Comparison of ENCODE assay signal across 1 cellular context in the genomic region with DNA sequence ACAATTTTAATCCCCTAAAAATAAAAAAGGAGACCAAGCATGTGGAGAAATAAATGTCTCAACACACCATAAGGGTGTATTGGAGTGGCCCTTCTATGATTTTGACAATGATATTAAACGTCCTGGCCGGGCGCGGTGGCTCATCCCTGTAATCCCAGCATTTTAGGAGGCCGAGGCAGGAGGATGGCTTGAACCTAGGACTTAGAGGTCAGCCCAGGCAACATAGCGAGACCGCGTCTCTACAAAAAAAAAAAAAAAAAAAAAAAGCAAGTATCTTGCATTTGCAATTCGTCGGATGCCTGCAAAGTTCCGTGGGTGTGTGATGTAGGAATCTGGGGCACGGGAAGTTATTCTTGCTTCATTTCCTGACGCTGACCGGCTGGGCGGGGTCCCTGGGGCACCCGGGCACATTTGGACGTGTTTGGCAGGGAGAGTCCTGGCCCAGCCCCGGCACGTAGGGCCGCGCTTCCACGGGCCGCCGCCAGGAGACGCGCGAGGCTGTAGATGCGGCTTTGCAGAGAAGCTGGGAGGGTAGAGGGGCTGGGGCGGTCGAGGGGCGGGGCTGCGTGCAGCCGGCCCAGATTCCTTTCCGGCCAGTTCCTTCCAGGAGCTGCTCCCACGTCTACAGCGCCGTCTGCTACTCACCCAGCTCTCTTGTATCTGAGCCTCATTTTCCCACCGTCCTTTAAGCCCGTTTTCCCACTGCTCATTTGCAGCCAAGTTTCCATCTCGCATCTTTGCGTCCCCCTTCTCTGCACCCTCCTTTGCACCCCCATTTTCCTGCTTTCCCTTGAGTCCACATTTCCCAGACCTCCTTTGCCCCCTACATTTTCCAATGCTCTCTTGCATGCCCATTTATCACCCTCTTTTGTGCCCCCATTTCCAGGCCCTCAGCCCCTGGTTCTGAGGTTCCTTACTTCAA.
TF ChIP-seq lines count a peak whose summit lies in the region.

No MANE protein-coding gene starts in this region.

TF ChIP-seq in WTC11, 78 proteins besides CTCF, POLR2A, EP300 and RAD21 (continued from another document):
- TF ChIP-seq FOXJ3 (CRISPR knock-in tag; IDR thresholded peaks at IDR 0.05; ENCODE audit: borderline replicate concordance) (no peak), RELA (CRISPR knock-in tag; IDR thresholded peaks at IDR 0.05; ENCODE audit: borderline replicate concordance) (no peak), SP1 (CRISPR knock-in tag; conservative IDR thresholded peaks at IDR 0.05) (peak; percentile 77), GTF2I (CRISPR knock-in tag; conservative IDR thresholded peaks at IDR 0.05) (peak; percentile 14; the same call in 1 of the 2 replicates), CREM (CRISPR knock-in tag; IDR thresholded peaks at IDR 0.05) (no peak), NR3C1 (CRISPR knock-in tag; conservative IDR thresholded peaks at IDR 0.05; ENCODE audit: low read depth) (no peak), ZNF263 (CRISPR knock-in tag; IDR thresholded peaks at IDR 0.05; ENCODE audit: low read depth) (no peak), CREB1 (CRISPR knock-in tag; IDR thresholded peaks at IDR 0.05) (no peak), HMGA2 (CRISPR knock-in tag; IDR thresholded peaks at IDR 0.05) (no peak), JAZF1 (CRISPR knock-in tag; IDR thresholded peaks at IDR 0.05) (no peak), IRF2 (CRISPR knock-in tag; IDR thresholded peaks at IDR 0.05; ENCODE audit: borderline replicate concordance, low read depth) (no peak)
- TF ChIP-seq, protein P1, sequence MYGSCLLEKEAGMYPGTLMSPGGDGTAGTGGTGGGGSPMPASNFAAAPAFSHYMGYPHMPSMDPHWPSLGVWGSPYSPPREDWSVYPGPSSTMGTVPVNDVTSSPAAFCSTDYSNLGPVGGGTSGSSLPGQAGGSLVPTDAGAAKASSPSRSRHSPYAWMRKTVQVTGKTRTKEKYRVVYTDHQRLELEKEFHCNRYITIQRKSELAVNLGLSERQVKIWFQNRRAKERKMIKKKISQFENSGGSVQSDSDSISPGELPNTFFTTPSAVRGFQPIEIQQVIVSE (CRISPR knock-in tag; IDR thresholded peaks at IDR 0.05; ENCODE audit: borderline replicate concordance) = no peak
- TF ChIP-seq, protein P2, sequence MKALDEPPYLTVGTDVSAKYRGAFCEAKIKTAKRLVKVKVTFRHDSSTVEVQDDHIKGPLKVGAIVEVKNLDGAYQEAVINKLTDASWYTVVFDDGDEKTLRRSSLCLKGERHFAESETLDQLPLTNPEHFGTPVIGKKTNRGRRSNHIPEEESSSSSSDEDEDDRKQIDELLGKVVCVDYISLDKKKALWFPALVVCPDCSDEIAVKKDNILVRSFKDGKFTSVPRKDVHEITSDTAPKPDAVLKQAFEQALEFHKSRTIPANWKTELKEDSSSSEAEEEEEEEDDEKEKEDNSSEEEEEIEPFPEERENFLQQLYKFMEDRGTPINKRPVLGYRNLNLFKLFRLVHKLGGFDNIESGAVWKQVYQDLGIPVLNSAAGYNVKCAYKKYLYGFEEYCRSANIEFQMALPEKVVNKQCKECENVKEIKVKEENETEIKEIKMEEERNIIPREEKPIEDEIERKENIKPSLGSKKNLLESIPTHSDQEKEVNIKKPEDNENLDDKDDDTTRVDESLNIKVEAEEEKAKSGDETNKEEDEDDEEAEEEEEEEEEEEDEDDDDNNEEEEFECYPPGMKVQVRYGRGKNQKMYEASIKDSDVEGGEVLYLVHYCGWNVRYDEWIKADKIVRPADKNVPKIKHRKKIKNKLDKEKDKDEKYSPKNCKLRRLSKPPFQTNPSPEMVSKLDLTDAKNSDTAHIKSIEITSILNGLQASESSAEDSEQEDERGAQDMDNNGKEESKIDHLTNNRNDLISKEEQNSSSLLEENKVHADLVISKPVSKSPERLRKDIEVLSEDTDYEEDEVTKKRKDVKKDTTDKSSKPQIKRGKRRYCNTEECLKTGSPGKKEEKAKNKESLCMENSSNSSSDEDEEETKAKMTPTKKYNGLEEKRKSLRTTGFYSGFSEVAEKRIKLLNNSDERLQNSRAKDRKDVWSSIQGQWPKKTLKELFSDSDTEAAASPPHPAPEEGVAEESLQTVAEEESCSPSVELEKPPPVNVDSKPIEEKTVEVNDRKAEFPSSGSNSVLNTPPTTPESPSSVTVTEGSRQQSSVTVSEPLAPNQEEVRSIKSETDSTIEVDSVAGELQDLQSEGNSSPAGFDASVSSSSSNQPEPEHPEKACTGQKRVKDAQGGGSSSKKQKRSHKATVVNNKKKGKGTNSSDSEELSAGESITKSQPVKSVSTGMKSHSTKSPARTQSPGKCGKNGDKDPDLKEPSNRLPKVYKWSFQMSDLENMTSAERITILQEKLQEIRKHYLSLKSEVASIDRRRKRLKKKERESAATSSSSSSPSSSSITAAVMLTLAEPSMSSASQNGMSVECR (CRISPR knock-in tag; IDR thresholded peaks at IDR 0.05; ENCODE audit: borderline replicate concordance) = no peak
- TF ChIP-seq, protein P3, sequence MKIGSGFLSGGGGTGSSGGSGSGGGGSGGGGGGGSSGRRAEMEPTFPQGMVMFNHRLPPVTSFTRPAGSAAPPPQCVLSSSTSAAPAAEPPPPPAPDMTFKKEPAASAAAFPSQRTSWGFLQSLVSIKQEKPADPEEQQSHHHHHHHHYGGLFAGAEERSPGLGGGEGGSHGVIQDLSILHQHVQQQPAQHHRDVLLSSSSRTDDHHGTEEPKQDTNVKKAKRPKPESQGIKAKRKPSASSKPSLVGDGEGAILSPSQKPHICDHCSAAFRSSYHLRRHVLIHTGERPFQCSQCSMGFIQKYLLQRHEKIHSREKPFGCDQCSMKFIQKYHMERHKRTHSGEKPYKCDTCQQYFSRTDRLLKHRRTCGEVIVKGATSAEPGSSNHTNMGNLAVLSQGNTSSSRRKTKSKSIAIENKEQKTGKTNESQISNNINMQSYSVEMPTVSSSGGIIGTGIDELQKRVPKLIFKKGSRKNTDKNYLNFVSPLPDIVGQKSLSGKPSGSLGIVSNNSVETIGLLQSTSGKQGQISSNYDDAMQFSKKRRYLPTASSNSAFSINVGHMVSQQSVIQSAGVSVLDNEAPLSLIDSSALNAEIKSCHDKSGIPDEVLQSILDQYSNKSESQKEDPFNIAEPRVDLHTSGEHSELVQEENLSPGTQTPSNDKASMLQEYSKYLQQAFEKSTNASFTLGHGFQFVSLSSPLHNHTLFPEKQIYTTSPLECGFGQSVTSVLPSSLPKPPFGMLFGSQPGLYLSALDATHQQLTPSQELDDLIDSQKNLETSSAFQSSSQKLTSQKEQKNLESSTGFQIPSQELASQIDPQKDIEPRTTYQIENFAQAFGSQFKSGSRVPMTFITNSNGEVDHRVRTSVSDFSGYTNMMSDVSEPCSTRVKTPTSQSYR (CRISPR knock-in tag; IDR thresholded peaks at IDR 0.05) = no peak
- TF ChIP-seq, protein P4, sequence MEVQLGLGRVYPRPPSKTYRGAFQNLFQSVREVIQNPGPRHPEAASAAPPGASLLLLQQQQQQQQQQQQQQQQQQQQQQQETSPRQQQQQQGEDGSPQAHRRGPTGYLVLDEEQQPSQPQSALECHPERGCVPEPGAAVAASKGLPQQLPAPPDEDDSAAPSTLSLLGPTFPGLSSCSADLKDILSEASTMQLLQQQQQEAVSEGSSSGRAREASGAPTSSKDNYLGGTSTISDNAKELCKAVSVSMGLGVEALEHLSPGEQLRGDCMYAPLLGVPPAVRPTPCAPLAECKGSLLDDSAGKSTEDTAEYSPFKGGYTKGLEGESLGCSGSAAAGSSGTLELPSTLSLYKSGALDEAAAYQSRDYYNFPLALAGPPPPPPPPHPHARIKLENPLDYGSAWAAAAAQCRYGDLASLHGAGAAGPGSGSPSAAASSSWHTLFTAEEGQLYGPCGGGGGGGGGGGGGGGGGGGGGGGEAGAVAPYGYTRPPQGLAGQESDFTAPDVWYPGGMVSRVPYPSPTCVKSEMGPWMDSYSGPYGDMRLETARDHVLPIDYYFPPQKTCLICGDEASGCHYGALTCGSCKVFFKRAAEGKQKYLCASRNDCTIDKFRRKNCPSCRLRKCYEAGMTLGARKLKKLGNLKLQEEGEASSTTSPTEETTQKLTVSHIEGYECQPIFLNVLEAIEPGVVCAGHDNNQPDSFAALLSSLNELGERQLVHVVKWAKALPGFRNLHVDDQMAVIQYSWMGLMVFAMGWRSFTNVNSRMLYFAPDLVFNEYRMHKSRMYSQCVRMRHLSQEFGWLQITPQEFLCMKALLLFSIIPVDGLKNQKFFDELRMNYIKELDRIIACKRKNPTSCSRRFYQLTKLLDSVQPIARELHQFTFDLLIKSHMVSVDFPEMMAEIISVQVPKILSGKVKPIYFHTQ (CRISPR knock-in tag; IDR thresholded peaks at IDR 0.05) = no peak
- TF ChIP-seq, protein P5, sequence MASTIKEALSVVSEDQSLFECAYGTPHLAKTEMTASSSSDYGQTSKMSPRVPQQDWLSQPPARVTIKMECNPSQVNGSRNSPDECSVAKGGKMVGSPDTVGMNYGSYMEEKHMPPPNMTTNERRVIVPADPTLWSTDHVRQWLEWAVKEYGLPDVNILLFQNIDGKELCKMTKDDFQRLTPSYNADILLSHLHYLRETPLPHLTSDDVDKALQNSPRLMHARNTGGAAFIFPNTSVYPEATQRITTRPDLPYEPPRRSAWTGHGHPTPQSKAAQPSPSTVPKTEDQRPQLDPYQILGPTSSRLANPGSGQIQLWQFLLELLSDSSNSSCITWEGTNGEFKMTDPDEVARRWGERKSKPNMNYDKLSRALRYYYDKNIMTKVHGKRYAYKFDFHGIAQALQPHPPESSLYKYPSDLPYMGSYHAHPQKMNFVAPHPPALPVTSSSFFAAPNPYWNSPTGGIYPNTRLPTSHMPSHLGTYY (CRISPR knock-in tag; IDR thresholded peaks at IDR 0.05) = no peak
TF ChIP-seq in WTC11: peak in this region for 6.
